16 cellular contexts compared by ENCODE assay signal in genomic region chr11:134242376-134242775, GRCh38. TPM values are rescaled to one million over a fixed set of nuclear protein-coding genes. Genes with fewer than 3 reads are reported as not detected.
DNase-seq lines count a peak whose midpoint lies in the region; TF ChIP-seq lines count a peak whose summit lies in the region.
"Had no signal": no experiment of that assay in that cellular context is flagged by ENCODE, and none has a peak within 500 bp of the region (broad histone marks: within the 10 kb centered on the region; RNA-seq: fewer than 3 reads in every experiment).

No MANE protein-coding gene starts in this region.

- H3K27me3 ChIP-seq in BLaER1 (peaks cover 6% of the 10 kb centered on the region; the same call in 1 of the 2 replicates), uterus (no peaks in the 10 kb centered on the region)

- no peak overlapping the region for H3K27ac ChIP-seq in BLaER1
- no peak overlapping the region for H3K27ac ChIP-seq in uterus

- TF ChIP-seq CTCF in epithelial cell of esophagus (IDR thresholded peaks at IDR 0.05; ENCODE audit: insufficient read depth, low read depth, low read length, missing control alignments), result no peak
- no peak for TF ChIP-seq CTCF in uterus (IDR thresholded peaks at IDR 0.05)

- H3K4me1 ChIP-seq in BLaER1 (peaks cover 64% of the 10 kb centered on the region), uterus (no peaks in the 10 kb centered on the region)

- H3K9ac ChIP-seq in BLaER1, result no peak overlapping the region

- H3K36me3 ChIP-seq in BLaER1, result peaks cover 81% of the 10 kb centered on the region
- H3K36me3 ChIP-seq in uterus, result no peaks in the 10 kb centered on the region

- H3K9me3 ChIP-seq in BLaER1 (no peaks in the 10 kb centered on the region), uterus (no peaks in the 10 kb centered on the region)

- intact Hi-C loops in uterus (cut with DNase I; ENCODE audit: low total_unique reads), result no loop called here

- TF ChIP-seq POLR2A in uterus (IDR thresholded peaks at IDR 0.05), result no peak

- H3K4me3 ChIP-seq in BLaER1, result no peak overlapping the region
- no peak overlapping the region for H3K4me3 ChIP-seq in epithelial cell of esophagus (ENCODE audit: low read length)
- no peak overlapping the region for H3K4me3 ChIP-seq in uterus

- H3K4me2 ChIP-seq in BLaER1, result peak overlapping the region; percentile 79

- DNase-seq in MV-4-11 (lab: John Stamatoyannopoulos, UW) (peak; percentile 36), epithelial cell of esophagus (ENCODE audit: low read depth) (peak; percentile 79), LoVo (ENCODE audit: low spot score) (no peak), uterus (no peak)
- DNase-seq: CD8-positive, alpha-beta memory T cell; DND-41; GDM1; KBM-7; NCI-H1092 treated with DMSO at 0.1 percent for 48 hours; NCI-H187; NCI-H510A; SIG-M5 had no signal

- H4K20me1 ChIP-seq in BLaER1, result peaks cover 56% of the 10 kb centered on the region

RNA-seq across cellular contexts. Expression of gene THYN1, which starts 10.8 kb away (rescaled TPM):
- 100 to 1,000 TPM in 1 of 4 donors, 10 to 100 TPM in 3; 49.8 to 143 (median 53.6) TPM for total RNA-seq in uterus

RNA-seq across cellular contexts. Expression of gene ACAD8, which starts 11.0 kb away (rescaled TPM):
- total RNA-seq in uterus, result 10 to 100 TPM; 16.5 to 26.5 (median 21.5) TPM

RNA-seq across cellular contexts. Expression of gene VPS26B, which starts 17.9 kb away (rescaled TPM):
- total RNA-seq in uterus, result 10 to 100 TPM; 10.6 to 46.5 (median 39.8) TPM

RNA-seq across cellular contexts. Expression of gene NCAPD3, which starts 18.6 kb away (rescaled TPM):
- 10 to 100 TPM in 2 of 4 donors, 1 to 10 TPM in 2; 6.4 to 27.1 (median 9.9) TPM for total RNA-seq in uterus

RNA-seq across cellular contexts. Expression of gene GLB1L3, which starts 33.8 kb away (rescaled TPM):
- total RNA-seq in uterus, result 1 to 10 TPM in 2 of 4 donors, not detected in 2; 1.4 to 7.2 TPM
- total RNA-seq: B cell, MCF 10A, RPMI7951 had no signal

Comparison
In these comparisons a context has a peak if more than half of its experiments do, and no peak if none do; other contexts are left out.
1. DNase-seq: peak in MV-4-11 (single experiment) and epithelial cell of esophagus (single experiment); none in LoVo (single experiment) and uterus (0 of 2).